17 cellular contexts compared by ENCODE assay signal in genomic region chr20:57200882-57201723, GRCh38.
A peak's percentile ranks its signal among the peaks of the same experiment; 100 is the strongest.
DNase-seq lines count a peak whose midpoint lies in the region; ATAC-seq and TF ChIP-seq lines count a peak whose summit lies in the region.
"Had no signal": no experiment of that assay in that cellular context is flagged by ENCODE, and none has a peak within 500 bp of the region (broad histone marks: within the 10 kb centered on the region; RNA-seq: fewer than 3 reads in every experiment).

No MANE protein-coding gene starts in this region.

- H3K79me2 ChIP-seq in PC-3 (ENCODE audit: low read length): no peaks in the 10 kb centered on the region

- H4K20me1 ChIP-seq in PC-3 (ENCODE audit: low read length): no peaks in the 10 kb centered on the region

- H3K36me3 ChIP-seq in right atrium auricular region (no peaks in the 10 kb centered on the region), PC-3 (ENCODE audit: low read depth, low read length) (no peaks in the 10 kb centered on the region)
- H3K36me3 ChIP-seq: Peyer's patch, SJSA1 had no signal

- H3K4me1 ChIP-seq in right atrium auricular region (no peaks in the 10 kb centered on the region), PC-3 (ENCODE audit: insufficient read depth, low read length) (peaks cover 17% of the 10 kb centered on the region)
- H3K4me1 ChIP-seq: Peyer's patch had no signal

- H3K9me2 ChIP-seq in PC-3 (replicated peaks; ENCODE audit: low read length): no peaks in the 10 kb centered on the region

- no peak overlapping the region for H3K4me3 ChIP-seq in right atrium auricular region
- H3K4me3 ChIP-seq in PC-3 (ENCODE audit: low read length): no peak overlapping the region
- H3K4me3 ChIP-seq: Peyer's patch, SJSA1 had no signal

- no peaks in the 10 kb centered on the region for H3K9me3 ChIP-seq in right atrium auricular region
- no peaks in the 10 kb centered on the region for H3K9me3 ChIP-seq in PC-3 (ENCODE audit: low read length)
- H3K9me3 ChIP-seq: Peyer's patch, SJSA1 had no signal

- DNase-seq in left ventricle myocardium superior: no peak
- DNase-seq in right atrium auricular region (ENCODE audit: low spot score): no peak
- DNase-seq in PC-3: no peak
- peak; percentile 60 for DNase-seq in left kidney (ENCODE audit: low read depth, low spot score)
- no peak for DNase-seq in T-helper 1 cell
- DNase-seq: DND-41, GF-D8, GOT3, HFFc6, NCI-H1436 treated with DMSO at 0.1 percent for 48 hours, NCI-H2029 treated with DMSO at 0.1 percent for 48 hours, NCI-H510A treated with DMSO at 0.1 percent for 48 hours, Peyer's patch had no signal

- POLR2A ChIA-PET in PC-3 (lab: Charles Lee; ENCODE audit: unreplicated experiment): no interaction called here

- no TSS peak for BruUV-seq in PC-3 (replicated peaks; lab: Mats Ljungman, UMichigan)

- no peak for TF ChIP-seq CTCF in right atrium auricular region (IDR thresholded peaks at IDR 0.05)
- no peak for TF ChIP-seq CTCF in PC-3 (conservative IDR thresholded peaks at IDR 0.05; ENCODE audit: low read depth, low read length)

- ATAC-seq in left ventricle myocardium superior (peak; percentile 58), PC-3 (no peak), HG03039 (IDR thresholded peaks at IDR 0.05; ENCODE audit: unreplicated experiment) (no peak), GM18870 (IDR thresholded peaks at IDR 0.05; ENCODE audit: unreplicated experiment) (no peak)

- no peak overlapping the region for H3K4me2 ChIP-seq in PC-3 (ENCODE audit: low read length)

- H3K27ac ChIP-seq in right atrium auricular region (no peak overlapping the region), PC-3 (ENCODE audit: low read length) (no peak overlapping the region)
- H3K27ac ChIP-seq: C4-2B, Peyer's patch, SJSA1 had no signal

- intact Hi-C loops in left ventricle myocardium superior (cut with micrococcal nuclease): no loop called here
- intact Hi-C loops in PC-3 (cut with micrococcal nuclease): no loop called here

- H3K9ac ChIP-seq in PC-3 (ENCODE audit: low read length): no peak overlapping the region

- H3K27me3 ChIP-seq in right atrium auricular region: no peaks in the 10 kb centered on the region
- peaks cover 17% of the 10 kb centered on the region; the same call in 1 of the 2 replicates for H3K27me3 ChIP-seq in PC-3 (ENCODE audit: low read length)
- H3K27me3 ChIP-seq: Peyer's patch, SJSA1 had no signal

- CTCF ChIA-PET in PC-3 (lab: Charles Lee): no interaction called here

- H3F3A ChIP-seq in PC-3 (ENCODE audit: low read length, unreplicated experiment): no peaks in the 10 kb centered on the region

- 0 out of 2 replicates have a peak overlapping the region, but pooled peaks have one; percentile 11 for H2AFZ ChIP-seq in PC-3 (ENCODE audit: low read length)
